In genomic region chr12:11667159-11667558, GRCh38 we compare ENCODE assay signal across 1 cellular context.
TF ChIP-seq lines count a peak whose summit lies in the region.

No MANE protein-coding gene starts in this region.

TF ChIP-seq in HepG2, 621 proteins besides CTCF, POLR2A, EP300 and RAD21:
- TF ChIP-seq ZNF333 (CRISPR knock-in tag; IDR thresholded peaks at IDR 0.05; ENCODE audit: borderline replicate concordance) (no peak), MATR3 (CRISPR knock-in tag; IDR thresholded peaks at IDR 0.05) (no peak), ZNF616 (CRISPR knock-in tag; IDR thresholded peaks at IDR 0.05; ENCODE audit: low read depth) (no peak), ZBED4 (CRISPR knock-in tag; IDR thresholded peaks at IDR 0.05; ENCODE audit: borderline replicate concordance) (no peak), ZSCAN31 (CRISPR knock-in tag; IDR thresholded peaks at IDR 0.05; ENCODE audit: low read depth) (no peak), POLR2G (IDR thresholded peaks at IDR 0.05; ENCODE audit: low read depth, low read length) (no peak), ZNF772 (CRISPR knock-in tag; IDR thresholded peaks at IDR 0.05) (no peak), ZNF792 (CRISPR knock-in tag; IDR thresholded peaks at IDR 0.05) (no peak), ZNF430 (CRISPR knock-in tag; IDR thresholded peaks at IDR 0.05) (no peak), ARNTL (CRISPR knock-in tag; IDR thresholded peaks at IDR 0.05) (no peak), DDIT3 (CRISPR knock-in tag; IDR thresholded peaks at IDR 0.05) (no peak), ZNF598 (CRISPR knock-in tag; IDR thresholded peaks at IDR 0.05; ENCODE audit: borderline replicate concordance) (no peak)
